ENCODE assay signal across 8 cellular contexts in genomic region chr18:55588001-55588875, GRCh38. TPM values are rescaled to one million over a fixed set of nuclear protein-coding genes. Genes with fewer than 3 reads are reported as not detected.
DNase-seq lines count a peak whose midpoint lies in the region; TF ChIP-seq lines count a peak whose summit lies in the region.

TCF4 (minus strand) TSS chr18:55588192; CDS start chr18:55587116, 1,076 bp downstream.

- TF ChIP-seq RAD21 in SK-N-SH (IDR thresholded peaks at IDR 0.05; ENCODE audit: low read length) = no peak

- intact Hi-C loops in sigmoid colon (cut with DNase I) = loop anchor here (2.0 to 5.0 kb wide), 6 partner anchors 111 to 1049 kb away; partner anchors contain the start of gene TXNL1

- H3K4me1 ChIP-seq in SK-N-SH (ENCODE audit: control insufficient read depth in 1 of 2, insufficient read depth in 2 of 2, low read depth in 1 of 2, low read length in 1 of 2) (peaks cover 0 to 18% of the 10 kb centered on the region in 2 experiments; a peak in 2 of 4 replicates), sigmoid colon (peaks cover 0 to 31% (median 23%) of the 10 kb centered on the region in 4 donors)

- peak within 1 kb of the TSS; percentile 91 for H3K9ac ChIP-seq in SK-N-SH

- H3K27me3 ChIP-seq in GM06990 (replicated peaks; ENCODE audit: control insufficient read depth, insufficient read depth, low read length) (no peaks in the 10 kb centered on the region), MG63 (no peaks in the 10 kb centered on the region), SK-N-SH (ENCODE audit: insufficient read depth) (no peaks in the 10 kb centered on the region), sigmoid colon (no peaks in the 10 kb centered on the region)

- WGBS in SK-N-SH (ENCODE audit: low lambda C conversion rate) = under 1% methylated on average over 47 of the region's 67 CpGs
- WGBS in sigmoid colon, 2 donors = 1% methylated on average over 66 to 67 of the region's 67 CpGs

- H3K9me3 ChIP-seq in MG63 = no peaks in the 10 kb centered on the region
- no peaks in the 10 kb centered on the region for H3K9me3 ChIP-seq in SK-N-SH
- no peaks in the 10 kb centered on the region for H3K9me3 ChIP-seq in sigmoid colon

- H3K9me3 Mint-ChIP-seq in immature natural killer cell = peaks cover 0 to 5% (median 0%) of the 10 kb centered on the region in 6 donors

- H3K4me2 ChIP-seq in SK-N-SH = peak within 1 kb of the TSS; percentile 80

- POLR2A ChIA-PET in SK-N-SH (lab: Yijun Ruan, JAX) = interaction anchor here (1.0 kb wide), 1 partner anchor 172 kb away, joined by 4 read pairs; no protein-coding TSS in a partner anchor

- H3K36me3 Mint-ChIP-seq in immature natural killer cell = peaks cover 0 to 3% (median 0%) of the 10 kb centered on the region in 3 donors

- DNase-seq in GM06990 (ENCODE audit: extremely low read depth, insufficient read length) = no peak
- peak; percentile 65 for DNase-seq in MG63
- DNase-seq in SK-N-SH = peak; percentile 80
- peak; percentile 45 to 59 (median 58) for DNase-seq in immature natural killer cell
- peak; percentile 80 for DNase-seq in sigmoid colon
- no peak for DNase-seq in T1000 (lab: John Stamatoyannopoulos, UW)
- no peak for DNase-seq in cerebellar nuclear complex (lab: John Stamatoyannopoulos, UW)

- TF ChIP-seq POLR2A in sigmoid colon (IDR thresholded peaks at IDR 0.05) = no peak

- H3K27me3 Mint-ChIP-seq in immature natural killer cell (ENCODE audit: low read depth in 3 of 3) = peaks cover 12 to 31% (median 21%) of the 10 kb centered on the region in 3 donors

- peaks cover 17% of the 10 kb centered on the region for H3F3A ChIP-seq in SK-N-SH (replicated peaks; ENCODE audit: insufficient read depth)

- peaks cover 37 to 51% of the 10 kb centered on the region in 2 donors for H3K4me1 Mint-ChIP-seq in immature natural killer cell

- H3K4me3 ChIP-seq in GM06990 (replicated peaks; ENCODE audit: low read depth, low read length) (peak within 1 kb of the TSS; percentile 60), MG63 (peak within 1 kb of the TSS; percentile 58), SK-N-SH (ENCODE audit: low read depth in 2 of 2, low read length in 1 of 2) (peak within 1 kb of the TSS; percentile 59 to 92), sigmoid colon (peak within 1 kb of the TSS; percentile 67 to 77 (median 76))

- H3K27ac ChIP-seq in SK-N-SH (ENCODE audit: low read depth in 2 of 2, low read length in 1 of 2) (peak within 1 kb of the TSS; percentile 87 to 98), cingulate gyrus (ENCODE audit: low read depth, low read length) (peak within 1 kb of the TSS; percentile 91), sigmoid colon (peak within 1 kb of the TSS; percentile 83 to 92 (median 88))

- peak within 1 kb of the TSS; percentile 78 for H2AFZ ChIP-seq in SK-N-SH (ENCODE audit: low read depth)

- TF ChIP-seq EP300 in SK-N-SH (IDR thresholded peaks at IDR 0.05; ENCODE audit: borderline replicate concordance in 1 of 2, low read depth in 1 of 2, low read length in 1 of 2) (no peak), sigmoid colon (IDR thresholded peaks at IDR 0.05) (no peak)

- peak within 1 kb of the TSS; percentile 92 to 99 (median 97) for H3K4me3 Mint-ChIP-seq in immature natural killer cell

- CTCF ChIA-PET in SK-N-SH (lab: Yijun Ruan, JAX) = interaction anchor here (0.9 to 1.1 kb wide), 2 partner anchors 172 to 192 kb away, joined by 3 read pairs; no protein-coding TSS in a partner anchor

- no peaks in the 10 kb centered on the region for H4K20me1 ChIP-seq in SK-N-SH (ENCODE audit: insufficient read depth)

- no peaks in the 10 kb centered on the region for H3K9me2 ChIP-seq in SK-N-SH

- TF ChIP-seq CTCF in GM06990 (IDR thresholded peaks at IDR 0.05; ENCODE audit: insufficient read depth, low read length, poor library complexity, severe bottlenecking) = no peak
- no peak for TF ChIP-seq CTCF in SK-N-SH (IDR thresholded peaks at IDR 0.05)
- TF ChIP-seq CTCF in sigmoid colon (IDR thresholded peaks at IDR 0.05) = no peak

- H3K36me3 ChIP-seq in GM06990 (ENCODE audit: control insufficient read depth, insufficient read depth, low read length) (no peaks in the 10 kb centered on the region), MG63 (no peaks in the 10 kb centered on the region), SK-N-SH (replicated peaks in 1 of 2; ENCODE audit: control insufficient read depth in 1 of 2, insufficient read depth in 2 of 2, low read length in 1 of 2) (peaks cover 10 to 11% of the 10 kb centered on the region in 2 experiments), sigmoid colon (no peaks in the 10 kb centered on the region)

- peaks cover 57% of the 10 kb centered on the region for H3K79me2 ChIP-seq in SK-N-SH (ENCODE audit: insufficient read depth)

- peak within 1 kb of the TSS; percentile 80 to 92 (median 86) for H3K27ac Mint-ChIP-seq in immature natural killer cell

TF ChIP-seq in SK-N-SH, 30 proteins besides CTCF, POLR2A, EP300 and RAD21:
- TF ChIP-seq SIN3A (IDR thresholded peaks at IDR 0.05; ENCODE audit: borderline replicate concordance, low read depth, low read length) (no peak), MXI1 (IDR thresholded peaks at IDR 0.05; ENCODE audit: low read depth, low read length) (0 out of 2 replicates have a peak, but pooled peaks have one; percentile 48), TEAD4 (IDR thresholded peaks at IDR 0.05; ENCODE audit: borderline replicate concordance, insufficient read depth) (no peak), TAF1 (IDR thresholded peaks at IDR 0.05; ENCODE audit: borderline replicate concordance, low read depth, low read length) (0 out of 2 replicates have a peak, but pooled peaks have one; percentile 17)

RNA-seq across cellular contexts. Expression of gene TCF4, which starts in this region (rescaled TPM):
- 20.3 and 43.1 TPM in 2 replicates for total RNA-seq in MG63 (2014; rRNA removed; shearing (Covaris generic); ENCODE audit: low replicate concordance)
- polyA plus RNA-seq in SK-N-SH (2012; rRNA removed) (39.1 and 45.8 TPM in 2 replicates), immature natural killer cell (10 to 100 TPM in 2 of 3 donors, 1 to 10 TPM in 1; 7.7 to 28.0 (median 17.6) TPM), sigmoid colon (10 to 100 TPM in 1 of 3 donors, 1 to 10 TPM in 2; 3.5 to 21.8 (median 5.4) TPM)
- polyA plus RNA-seq in SK-N-SH (2012; cell fraction: cytosol; rRNA removed) = 30.3 and 43.7 TPM in 2 replicates
- 43.4 and 51.6 TPM in 2 replicates for polyA plus RNA-seq in SK-N-SH (2012; cell fraction: nucleus; rRNA removed)
- 100 to 1,000 TPM; 106 to 149 (median 128) TPM for total RNA-seq in sigmoid colon

Comparison
In these comparisons a context has a peak if more than half of its experiments do, and no peak if none do; other contexts are left out.
1. DNase-seq: peak in MG63 (single experiment), SK-N-SH (single experiment), immature natural killer cell (3 of 3) and sigmoid colon (single experiment); none in GM06990 (single experiment), T1000 (single experiment) and cerebellar nuclear complex (0 of 2).
2. Peak in every context shown above with its lines, with median percentiles within 50 percentile points of each other: H3K4me3 ChIP-seq and H3K27ac ChIP-seq.